In genomic region chr17:19769946-19770652, GRCh38 we compare ENCODE assay signal across 1 cellular context.
TF ChIP-seq lines count a peak whose summit lies in the region.

No MANE protein-coding gene starts in this region.

TF ChIP-seq in IMR-90, 13 proteins besides CTCF, POLR2A, EP300 and RAD21:
- TF ChIP-seq MAFK (IDR thresholded peaks at IDR 0.05; ENCODE audit: low read depth, low read length) (no peak), CEBPB (IDR thresholded peaks at IDR 0.05; ENCODE audit: low read depth, low read length) (peak; percentile 43; the same call in 1 of the 2 replicates)
